Comparison of ENCODE assay signal across 23 cellular contexts in genomic region chr4:40826821-40827220, GRCh38.
"Had no signal": no experiment of that assay in that cellular context is flagged by ENCODE, and none has a peak within 500 bp of the region (broad histone marks: within the 10 kb centered on the region; RNA-seq: fewer than 3 reads in every experiment).

No MANE protein-coding gene starts in this region.

- H3K9me3 ChIP-seq: esophagus muscularis mucosa, gastroesophageal sphincter, heart left ventricle, left lung, lower lobe of right lung, mucosa of descending colon had no signal

- DNase-seq: dermis blood vessel endothelial cell; dorsolateral prefrontal cortex; effector CD4-positive, alpha-beta T cell; effector memory CD4-positive, alpha-beta T cell; foreskin keratinocyte; heart left ventricle; hypothalamus; immature natural killer cell; left cardiac atrium; left lung; left ventricle myocardium superior; lower lobe of right lung; mesenchymal stem cell; mucosa of descending colon; naive B cell; naive thymus-derived CD8-positive, alpha-beta T cell had no signal

- FAIRE-seq: endothelial cell of umbilical vein, frontal cortex, keratinocyte had no signal

- ATAC-seq: foreskin keratinocyte; gastroesophageal sphincter; heart left ventricle; left cardiac atrium; left lung; left ventricle myocardium superior; lower lobe of right lung; mucosa of descending colon; naive thymus-derived CD8-positive, alpha-beta T cell had no signal

- H3K27me3 ChIP-seq: dorsolateral prefrontal cortex, esophagus muscularis mucosa, foreskin keratinocyte, gastroesophageal sphincter, heart left ventricle, hepatocyte, left lung had no signal

- H3K27ac ChIP-seq: coronary artery, dorsolateral prefrontal cortex, esophagus muscularis mucosa, foreskin keratinocyte, gastroesophageal sphincter, heart left ventricle, hepatocyte, left lung, lower lobe of right lung had no signal

- H3K4me1 ChIP-seq: esophagus muscularis mucosa, foreskin keratinocyte, gastroesophageal sphincter, heart left ventricle, lower lobe of right lung had no signal

- H3K4me3 ChIP-seq: coronary artery, dorsolateral prefrontal cortex, esophagus muscularis mucosa, gastroesophageal sphincter, heart left ventricle, hepatocyte, left lung, lower lobe of right lung, mucosa of descending colon had no signal
